16 cellular contexts compared by ENCODE assay signal in genomic region chr1:204924013-204924759, GRCh38. TPM values are rescaled to one million over a fixed set of nuclear protein-coding genes. Genes with fewer than 3 reads are reported as not detected.
DNase-seq lines count a peak whose midpoint lies in the region; ATAC-seq, FAIRE-seq and TF ChIP-seq lines count a peak whose summit lies in the region.
"Had no signal": no experiment of that assay in that cellular context is flagged by ENCODE, and none has a peak within 500 bp of the region (broad histone marks: within the 10 kb centered on the region; RNA-seq: fewer than 3 reads in every experiment).

No MANE protein-coding gene starts in this region.

- no peaks in the 10 kb centered on the region for H3K9me3 ChIP-seq in HUES6 (ENCODE audit: control insufficient read depth, insufficient read depth, low read depth, low read length)
- H3K9me3 ChIP-seq in astrocyte (ENCODE audit: insufficient read depth, low read depth, low read length): no peaks in the 10 kb centered on the region
- no peaks in the 10 kb centered on the region for H3K9me3 ChIP-seq in HepG2 (ENCODE audit: low read length)

- peaks cover 35% of the 10 kb centered on the region for H3K4me1 Mint-ChIP-seq in astrocyte (ENCODE audit: low read depth, unreplicated experiment)
- H3K4me1 Mint-ChIP-seq: stimulated activated effector memory CD8-positive, alpha-beta T cell treated with anti-CD3 and anti-CD28 coated beads, Interleukin-12 subunit alpha, Interleukin-12 subunit beta, amount 100 ng/mL, for 72 hours had no signal

- H3K27ac Mint-ChIP-seq in astrocyte (ENCODE audit: unreplicated experiment): peak overlapping the region; percentile 84
- H3K27ac Mint-ChIP-seq: CD4-positive, alpha-beta T cell; dendritic cell treated with granulocyte-macrophage colony-stimulating factor and Interleukin-4, amounts not matched to agents 40 ng/mL and 50 ng/mL, for 4 days; stimulated activated effector memory CD8-positive, alpha-beta T cell treated with anti-CD3 and anti-CD28 coated beads, Interleukin-12 subunit alpha, Interleukin-12 subunit beta, amount 100 ng/mL, for 72 hours had no signal

- TF ChIP-seq POLR2A in HepG2 (IDR thresholded peaks at IDR 0.05; ENCODE audit: insufficient read depth in 1 of 2, low read depth in 2 of 2, low read length in 2 of 2): no peak

- no peak overlapping the region for H3K4me3 Mint-ChIP-seq in astrocyte (ENCODE audit: unreplicated experiment)
- H3K4me3 Mint-ChIP-seq: CD4-positive, alpha-beta T cell; dendritic cell treated with granulocyte-macrophage colony-stimulating factor and Interleukin-4, amounts not matched to agents 40 ng/mL and 50 ng/mL, for 4 days; stimulated activated effector memory CD8-positive, alpha-beta T cell treated with anti-CD3 and anti-CD28 coated beads, Interleukin-12 subunit alpha, Interleukin-12 subunit beta, amount 100 ng/mL, for 72 hours had no signal

- ATAC-seq in HepG2 (peak; percentile 77), GM18873 (IDR thresholded peaks at IDR 0.05; ENCODE audit: low FRiP score, unreplicated experiment) (no peak)
- ATAC-seq: stimulated activated effector memory CD8-positive, alpha-beta T cell treated with anti-CD3 and anti-CD28 coated beads, Interleukin-12 subunit alpha, Interleukin-12 subunit beta, amount 100 ng/mL, for 72 hours had no signal

- no peaks in the 10 kb centered on the region for H4K20me1 ChIP-seq in astrocyte (ENCODE audit: insufficient read depth, low read length)
- H4K20me1 ChIP-seq in HepG2 (ENCODE audit: insufficient read depth, low read length): no peaks in the 10 kb centered on the region

- DNase-seq in AG20443 (ENCODE audit: low spot score) (peak; percentile 43), astrocyte (ENCODE audit: low read depth) (peak; percentile 32), HepG2 (ENCODE audit: low spot score) (peak; percentile 66), UCSD-AML1 (lab: John Stamatoyannopoulos, UW; ENCODE audit: unreplicated experiment) (no peak)
- DNase-seq in NK-92 treated with Interleukin-12 subunit alpha and Interleukin-12 subunit beta, amount 100 ng/mL, for 24 hours (lab: John Stamatoyannopoulos, UW): no peak
- DNase-seq in activated CD4-positive, alpha-beta T cell treated with anti-CD3 and anti-CD28 coated beads, Interleukin-2, amount 50 U/mL, for 4 hours: no peak
- DNase-seq: activated CD4-positive, alpha-beta T cell treated with anti-CD3 and anti-CD28 coated beads for 1 hour; activated effector memory CD4-positive, alpha-beta T cell treated with anti-CD3 and anti-CD28 coated beads, Interleukin-2, amount 50 U/mL, for 16 hours; CD4-positive, alpha-beta T cell; NCI-H1930; RPMI8226; stimulated activated CD4-positive, alpha-beta T cell treated with anti-CD3 and anti-CD28 coated beads, Interleukin-12 subunit alpha, Interleukin-12 subunit beta, amount 100 ng/mL, for 4 hours had no signal

- H3K36me3 Mint-ChIP-seq in astrocyte (ENCODE audit: low read depth, unreplicated experiment): peaks cover 2% of the 10 kb centered on the region
- H3K36me3 Mint-ChIP-seq: stimulated activated effector memory CD8-positive, alpha-beta T cell treated with anti-CD3 and anti-CD28 coated beads, Interleukin-12 subunit alpha, Interleukin-12 subunit beta, amount 100 ng/mL, for 72 hours had no signal

- TF ChIP-seq RAD21 in HepG2 (CRISPR knock-in tag; IDR thresholded peaks at IDR 0.05): no peak

- no TSS peak for BruUV-seq in HepG2 (replicated peaks; lab: Mats Ljungman, UMichigan)

- H3K27ac ChIP-seq in HUES6 (ENCODE audit: low read depth, low read length): peak overlapping the region; percentile 87
- no peak overlapping the region for H3K27ac ChIP-seq in astrocyte (ENCODE audit: low read depth, low read length)
- no peak overlapping the region for H3K27ac ChIP-seq in HepG2 (ENCODE audit: extremely low read length, insufficient read depth, low read length)

- H3K4me3 ChIP-seq in HUES6 (ENCODE audit: low read depth, low read length) (peak overlapping the region; percentile 23; the same call in 1 of the 2 replicates), astrocyte (ENCODE audit: insufficient read depth, low read depth, low read length) (no peak overlapping the region), HepG2 (replicated peaks in 1 of 3; ENCODE audit: insufficient read depth in 1 of 3, low read depth in 2 of 3, low read length in 3 of 3) (no peak overlapping the region)

- CTCF ChIA-PET in HepG2 (lab: Yijun Ruan, JAX; ENCODE audit: low intra/inter-chr PET ratio, low total read pairs): no interaction called here

- H3K27me3 ChIP-seq in HUES6 (ENCODE audit: control insufficient read depth, insufficient read depth, low read length): no peaks in the 10 kb centered on the region; the same call in 1 of the 2 replicates
- no peaks in the 10 kb centered on the region for H3K27me3 ChIP-seq in astrocyte (ENCODE audit: insufficient read depth, low read length)
- 0 out of 5 replicates have a peak, but pooled peaks cover 0 to 13% of the 10 kb centered on the region in 2 experiments for H3K27me3 ChIP-seq in HepG2 (ENCODE audit: control insufficient read depth in 1 of 2, insufficient read depth in 2 of 2, low read length in 2 of 2)

- in situ Hi-C loops in HepG2 (cut with HindIII; ENCODE audit: extremely low pct_ligation_motif_present, low pct_unique_long_range_greater_than_20kb): no loop called here

- no peaks in the 10 kb centered on the region for H3K27me3 Mint-ChIP-seq in astrocyte (ENCODE audit: low read depth, unreplicated experiment)

- no peaks in the 10 kb centered on the region for H3K79me2 ChIP-seq in astrocyte (ENCODE audit: insufficient read depth, low read length)
- no peaks in the 10 kb centered on the region for H3K79me2 ChIP-seq in HepG2 (ENCODE audit: insufficient read depth, low read length)

- H3K9me3 Mint-ChIP-seq in astrocyte (ENCODE audit: unreplicated experiment): no peaks in the 10 kb centered on the region
- H3K9me3 Mint-ChIP-seq: CD4-positive, alpha-beta T cell; dendritic cell treated with granulocyte-macrophage colony-stimulating factor and Interleukin-4, amounts not matched to agents 40 ng/mL and 50 ng/mL, for 4 days; stimulated activated effector memory CD8-positive, alpha-beta T cell treated with anti-CD3 and anti-CD28 coated beads, Interleukin-12 subunit alpha, Interleukin-12 subunit beta, amount 100 ng/mL, for 72 hours had no signal

- intact Hi-C loops in HepG2 (cut with micrococcal nuclease; ENCODE audit: unreplicated experiment): no loop called here

- peak overlapping the region; percentile 84 for H3K9ac ChIP-seq in HUES6 (ENCODE audit: low read length)
- H3K9ac ChIP-seq in astrocyte (ENCODE audit: low read length): no peak overlapping the region
- H3K9ac ChIP-seq in HepG2 (ENCODE audit: insufficient read depth, low read depth, low read length): no peak overlapping the region

- H2AFZ ChIP-seq in astrocyte (ENCODE audit: low read depth, low read length) (no peak overlapping the region), HepG2 (ENCODE audit: low read length) (no peak overlapping the region)

- WGBS in HepG2 (ENCODE audit: low lambda C conversion rate): 20% methylated on average over 5 of the region's 5 CpGs

- H3K4me2 ChIP-seq in astrocyte (ENCODE audit: low read length) (no peak overlapping the region), HepG2 (ENCODE audit: low read depth, low read length) (no peak overlapping the region)

- peaks cover 82% of the 10 kb centered on the region for H3K4me1 ChIP-seq in HUES6 (ENCODE audit: control insufficient read depth, insufficient read depth, low read length)
- peaks cover 5% of the 10 kb centered on the region for H3K4me1 ChIP-seq in astrocyte (ENCODE audit: insufficient read depth, low read length)
- H3K4me1 ChIP-seq in HepG2 (ENCODE audit: insufficient read depth, low read length): peaks cover 32% of the 10 kb centered on the region

- TF ChIP-seq EP300 in HepG2 (IDR thresholded peaks at IDR 0.05; ENCODE audit: low read depth in 2 of 2, low read length in 2 of 2) (no peak), HepG2 (CRISPR knock-in tag; IDR thresholded peaks at IDR 0.05; ENCODE audit: borderline replicate concordance) (no peak)

- FAIRE-seq in astrocyte (lab: Jason Lieb, UNC): no peak
- FAIRE-seq in HepG2 (lab: Jason Lieb, UNC): no peak

- no peak for TF ChIP-seq CTCF in astrocyte (IDR thresholded peaks at IDR 0.05; ENCODE audit: insufficient read depth, low read depth, low read length)
- TF ChIP-seq CTCF in HepG2 (CRISPR knock-in tag; IDR thresholded peaks at IDR 0.05): no peak

- no peaks in the 10 kb centered on the region for H3K36me3 ChIP-seq in HUES6 (ENCODE audit: control insufficient read depth, insufficient read depth, low read length)
- H3K36me3 ChIP-seq in astrocyte (ENCODE audit: insufficient read depth, low read length): no peaks in the 10 kb centered on the region
- H3K36me3 ChIP-seq in HepG2 (replicated peaks in 1 of 2; ENCODE audit: control insufficient read depth in 1 of 2, insufficient read depth in 2 of 2, low read length in 2 of 2): no peaks in the 10 kb centered on the region

- POLR2A ChIA-PET in HepG2 (lab: Yijun Ruan, JAX): interaction anchor here (1.0 kb wide), 1 partner anchor 408 kb away, joined by 3 read pairs; the partner anchor contains the start of gene MDM4

TF ChIP-seq in HepG2, 621 proteins besides CTCF, POLR2A, EP300 and RAD21 (continues in another document):
- TF ChIP-seq GATAD2A (CRISPR knock-in tag; IDR thresholded peaks at IDR 0.05) (peak; percentile 44; the same call in 1 of the 2 replicates), KMT2B (CRISPR knock-in tag; IDR thresholded peaks at IDR 0.05) (no peak)

RNA-seq across cellular contexts. Expression of gene NFASC, which starts 53.5 kb away (rescaled TPM):
- total RNA-seq in astrocyte: 26.7 and 29.6 TPM in 2 replicates
- total RNA-seq in HepG2 (2016; rRNA removed; fragmentation: Illumina TruSeq; extraction: Trizol): not detected in 2 replicates
- total RNA-seq in HepG2 (2016; cell fraction: cytosol; rRNA removed; fragmentation: Illumina TruSeq; extraction: Trizol; ENCODE audit: low read depth): not detected in 2 replicates
- total RNA-seq in HepG2 (2016; cell fraction: insoluble cytoplasmic fraction; rRNA removed; fragmentation: Illumina TruSeq; extraction: Trizol): not detected in 2 replicates
- total RNA-seq in HepG2 (2016; cell fraction: membrane; rRNA removed; fragmentation: Illumina TruSeq; extraction: Trizol): not detected in 2 replicates
- total RNA-seq in HepG2 (2016; cell fraction: nucleus; rRNA removed; fragmentation: Illumina TruSeq; extraction: Trizol): not detected in 2 replicates
- not detected in 2 replicates for polyA plus RNA-seq in HepG2 (2011; rRNA removed)
- 0.03 TPM in 1 of 2 replicates, not detected in the other for polyA plus RNA-seq in HepG2 (2011; cell fraction: cytosol; rRNA removed)
- not detected in 2 replicates for polyA plus RNA-seq in HepG2 (2011; cell fraction: nucleus; rRNA removed)
- 0.04 TPM in 2 replicates for polyA plus RNA-seq in HepG2 (2012)
- not detected in 2 replicates for polyA plus RNA-seq in HepG2 (2016; cell fraction: cytosol; fragmentation: Illumina TruSeq; extraction: Trizol; ENCODE audit: low read depth)
- not detected in 2 replicates for polyA plus RNA-seq in HepG2 (2016; cell fraction: insoluble cytoplasmic fraction; fragmentation: Illumina TruSeq; extraction: Trizol; ENCODE audit: low read depth)
- polyA plus RNA-seq in HepG2 (2016; cell fraction: membrane; fragmentation: Illumina TruSeq; extraction: Trizol; ENCODE audit: low read depth): not detected in 2 replicates
- not detected in 2 replicates for polyA plus RNA-seq in HepG2 (2016; cell fraction: nucleus; fragmentation: Illumina TruSeq; extraction: Trizol; ENCODE audit: insufficient read depth, low read depth)
- not detected in 2 replicates for polyA minus RNA-seq in HepG2 (2011; rRNA and poly(A)+ RNA removed; ENCODE audit: low replicate concordance)
- not detected in 2 replicates for polyA minus RNA-seq in HepG2 (2011; cell fraction: cytosol; rRNA and poly(A)+ RNA removed)
- polyA minus RNA-seq in HepG2 (2011; cell fraction: nucleus; rRNA and poly(A)+ RNA removed): under 0.01 TPM in 1 of 2 replicates, not detected in the other
- total RNA-seq: CD4-positive, alpha-beta T cell had no signal

Comparison
In these comparisons a context has a peak if more than half of its experiments do, and no peak if none do; other contexts are left out.
1. DNase-seq: peak in AG20443 (single experiment), astrocyte (single experiment) and HepG2 (single experiment); none in NK-92 treated with Interleukin-12 subunit alpha and Interleukin-12 subunit beta, amount 100 ng/mL, for 24 hours (single experiment), activated CD4-positive, alpha-beta T cell treated with anti-CD3 and anti-CD28 coated beads, Interleukin-2, amount 50 U/mL, for 4 hours (0 of 2) and UCSD-AML1 (single experiment).
2. RNA of gene NFASC, which starts 53.5 kb away (total RNA-seq): 26.7 to 29.6 TPM in astrocyte; not detected in HepG2; every median in the first group is over 10 times any median in the second.